ENCODE assay signal across 15 cellular contexts in genomic region chr13:102852556-102852955, GRCh38. TPM values are rescaled to one million over a fixed set of nuclear protein-coding genes. Genes with fewer than 3 reads are reported as not detected.
"Had no signal": no experiment of that assay in that cellular context is flagged by ENCODE, and none has a peak within 500 bp of the region (broad histone marks: within the 10 kb centered on the region; RNA-seq: fewer than 3 reads in every experiment).

No MANE protein-coding gene starts in this region.

- H3K27me3 Mint-ChIP-seq: stimulated activated memory B cell treated with anti-CD40 and anti-IgM and Interleukin-4, amounts not matched to agents 10 μg/mL and 1 μg/mL and 100 μg/mL, for 72 hours had no signal

- H3K9me3 Mint-ChIP-seq: activated naive CD4-positive, alpha-beta T cell treated with anti-CD3 and anti-CD28 coated beads, Interleukin-2, amount 50 U/mL, for 72 hours; nephron; stimulated activated memory B cell treated with anti-CD40 and anti-IgM and Interleukin-4, amounts not matched to agents 10 μg/mL and 1 μg/mL and 100 μg/mL, for 72 hours had no signal

- DNase-seq: activated CD4-positive, CD25-positive, alpha-beta regulatory T cell; brain microvascular endothelial cell; foreskin melanocyte; head of caudate nucleus; occipital lobe; psoas muscle; right lobe of liver; substantia nigra; upper lobe of left lung had no signal

- H3K27ac ChIP-seq: brain microvascular endothelial cell, esophagus muscularis mucosa, psoas muscle, right lobe of liver, upper lobe of left lung had no signal

- H3K4me3 ChIP-seq: esophagus muscularis mucosa, psoas muscle, right lobe of liver, upper lobe of left lung had no signal

- H3K4me3 Mint-ChIP-seq: nephron; stimulated activated memory B cell treated with anti-CD40 and anti-IgM and Interleukin-4, amounts not matched to agents 10 μg/mL and 1 μg/mL and 100 μg/mL, for 72 hours had no signal

- H3K27me3 ChIP-seq: brain microvascular endothelial cell, esophagus muscularis mucosa, right lobe of liver, upper lobe of left lung had no signal

- ATAC-seq: activated naive CD4-positive, alpha-beta T cell treated with anti-CD3 and anti-CD28 coated beads, Interleukin-2, amount 50 U/mL, for 72 hours; psoas muscle; stimulated activated memory B cell treated with anti-CD40 and anti-IgM and Interleukin-4, amounts not matched to agents 10 μg/mL and 1 μg/mL and 100 μg/mL, for 72 hours had no signal

- H3K27ac Mint-ChIP-seq: nephron; stimulated activated memory B cell treated with anti-CD40 and anti-IgM and Interleukin-4, amounts not matched to agents 10 μg/mL and 1 μg/mL and 100 μg/mL, for 72 hours had no signal

- H3K9me3 ChIP-seq: esophagus muscularis mucosa, psoas muscle, right lobe of liver, upper lobe of left lung had no signal

RNA-seq across cellular contexts. Expression of gene POGLUT2, which starts 53.8 kb away (rescaled TPM):
- total RNA-seq: mononuclear cell, SK-MEL-5 had no signal
